10 cellular contexts compared by ENCODE assay signal in genomic region chr21:42188663-42189062, GRCh38. TPM values are rescaled to one million over a fixed set of nuclear protein-coding genes. Genes with fewer than 3 reads are reported as not detected.
DNase-seq lines count a peak whose midpoint lies in the region; ATAC-seq and TF ChIP-seq lines count a peak whose summit lies in the region.
"Had no signal": no experiment of that assay in that cellular context is flagged by ENCODE, and none has a peak within 500 bp of the region (broad histone marks: within the 10 kb centered on the region; RNA-seq: fewer than 3 reads in every experiment).

No MANE protein-coding gene starts in this region.

- H3K4me1 ChIP-seq in BLaER1 (peaks cover 78% of the 10 kb centered on the region), DND-41 (ENCODE audit: insufficient read depth, low read length) (peaks cover 62% of the 10 kb centered on the region)
- peaks cover 79 to 91% of the 10 kb centered on the region in 2 donors for H3K4me1 ChIP-seq in naive thymus-derived CD4-positive, alpha-beta T cell (ENCODE audit: control insufficient read depth in 2 of 2, insufficient read depth in 2 of 2, low read length in 2 of 2)

- peak overlapping the region; percentile 74 for H3K4me3 Mint-ChIP-seq in activated T-helper 17 cell treated with anti-CD3 and anti-CD28 coated beads, Interleukin-2, amount 50 U/mL, for 72 hours
- peak overlapping the region; percentile 39 to 90 (median 75) for H3K4me3 Mint-ChIP-seq in naive thymus-derived CD4-positive, alpha-beta T cell

- intact Hi-C loops in naive thymus-derived CD4-positive, alpha-beta T cell (cut with micrococcal nuclease): loop anchor here (1.0 to 5.0 kb wide), 12 partner anchors 11 to 339 kb away; partner anchors contain the start of gene ZBTB21 (in 1 of the 2)

- ATAC-seq in DND-41 (ENCODE audit: insufficient read depth, low read depth): no peak
- no peak for ATAC-seq in activated T-helper 17 cell treated with anti-CD3 and anti-CD28 coated beads, Interleukin-2, amount 50 U/mL, for 72 hours (replicated peaks)
- no peak for ATAC-seq in naive thymus-derived CD4-positive, alpha-beta T cell

- peaks cover 47% of the 10 kb centered on the region for H3K4me1 Mint-ChIP-seq in activated T-helper 17 cell treated with anti-CD3 and anti-CD28 coated beads, Interleukin-2, amount 50 U/mL, for 72 hours
- peaks cover 40 to 89% (median 70%) of the 10 kb centered on the region in 7 donors for H3K4me1 Mint-ChIP-seq in naive thymus-derived CD4-positive, alpha-beta T cell

- peak overlapping the region; percentile 74 for H3K27ac Mint-ChIP-seq in activated T-helper 17 cell treated with anti-CD3 and anti-CD28 coated beads, Interleukin-2, amount 50 U/mL, for 72 hours
- H3K27ac Mint-ChIP-seq in naive thymus-derived CD4-positive, alpha-beta T cell: peak overlapping the region; percentile 91 to 98 (median 95)

- H3K36me3 ChIP-seq in BLaER1: no peaks in the 10 kb centered on the region
- no peaks in the 10 kb centered on the region for H3K36me3 ChIP-seq in DND-41 (ENCODE audit: insufficient read depth, low read length)
- H3K36me3 ChIP-seq in naive thymus-derived CD4-positive, alpha-beta T cell (ENCODE audit: control insufficient read depth in 2 of 3, insufficient read depth in 3 of 3, low read length in 3 of 3): no peaks in the 10 kb centered on the region

- peak overlapping the region; percentile 90 for H3K4me2 ChIP-seq in BLaER1
- H3K4me2 ChIP-seq in DND-41 (ENCODE audit: insufficient read depth, low read length): peak overlapping the region; percentile 54

- H3K9ac ChIP-seq in BLaER1: peak overlapping the region; percentile 18; the same call in 1 of the 2 replicates
- peak overlapping the region; percentile 53 for H3K9ac ChIP-seq in DND-41 (ENCODE audit: low read depth, low read length)

- H3K9me3 Mint-ChIP-seq in activated T-helper 17 cell treated with anti-CD3 and anti-CD28 coated beads, Interleukin-2, amount 50 U/mL, for 72 hours: no peaks in the 10 kb centered on the region
- H3K9me3 Mint-ChIP-seq in naive thymus-derived CD4-positive, alpha-beta T cell: peaks cover 0 to 14% (median 9%) of the 10 kb centered on the region in 11 donors

- H3K9me3 ChIP-seq in BLaER1 (peaks cover 18% of the 10 kb centered on the region), DND-41 (ENCODE audit: insufficient read depth, low read length, severe bottlenecking) (no peaks in the 10 kb centered on the region)
- no peaks in the 10 kb centered on the region for H3K9me3 ChIP-seq in naive thymus-derived CD4-positive, alpha-beta T cell (ENCODE audit: control insufficient read depth in 2 of 3, low read length in 3 of 3)

- H3K79me2 ChIP-seq in DND-41 (ENCODE audit: insufficient read depth, low read length): no peaks in the 10 kb centered on the region

- DNase-seq in DND-41 (peak; percentile 28), NCI-H128 (lab: John Stamatoyannopoulos, UW; ENCODE audit: unreplicated experiment) (no peak), SW480 (ENCODE audit: low spot score) (no peak), NCI-H2029 (lab: John Stamatoyannopoulos, UW) (no peak)
- DNase-seq in naive thymus-derived CD4-positive, alpha-beta T cell: no peak
- no peak for DNase-seq in effector CD8-positive, alpha-beta T cell (lab: John Stamatoyannopoulos, UW)
- DNase-seq: PC-3 had no signal

- CTCF ChIA-PET in naive thymus-derived CD4-positive, alpha-beta T cell (lab: Charles Lee): interaction anchor here (0.8 to 4.7 kb wide), 4 partner anchors 12 to 71 kb away, joined by 3 to 22 read pairs (median 4); no protein-coding TSS in a partner anchor

- TF ChIP-seq CTCF in DND-41 (IDR thresholded peaks at IDR 0.05; ENCODE audit: borderline replicate concordance, extremely low read depth, low read length, poor library complexity, severe bottlenecking): no peak

- H2AFZ ChIP-seq in DND-41 (ENCODE audit: low read depth, low read length): peak overlapping the region; percentile 68

- H3K27me3 Mint-ChIP-seq in activated T-helper 17 cell treated with anti-CD3 and anti-CD28 coated beads, Interleukin-2, amount 50 U/mL, for 72 hours: no peaks in the 10 kb centered on the region
- H3K27me3 Mint-ChIP-seq in naive thymus-derived CD4-positive, alpha-beta T cell: peaks cover 0 to 8% (median 0%) of the 10 kb centered on the region in 5 donors

- POLR2A ChIA-PET in naive thymus-derived CD4-positive, alpha-beta T cell (lab: Charles Lee): interaction anchor here (1.0 to 8.2 kb wide), 6 partner anchors 9 to 216 kb away, joined by 3 to 54 read pairs (median 10); partner anchors contain the start of gene ABCG1

- H4K20me1 ChIP-seq in BLaER1 (no peaks in the 10 kb centered on the region), DND-41 (ENCODE audit: insufficient read depth, low read length) (no peaks in the 10 kb centered on the region)

- H3K27me3 ChIP-seq in BLaER1 (no peaks in the 10 kb centered on the region), DND-41 (ENCODE audit: insufficient read depth, low read length, poor library complexity) (no peaks in the 10 kb centered on the region)
- H3K27me3 ChIP-seq in naive thymus-derived CD4-positive, alpha-beta T cell (ENCODE audit: control insufficient read depth in 2 of 2, insufficient read depth in 2 of 2, low read length in 2 of 2): no peaks in the 10 kb centered on the region

- H3K36me3 Mint-ChIP-seq in activated T-helper 17 cell treated with anti-CD3 and anti-CD28 coated beads, Interleukin-2, amount 50 U/mL, for 72 hours (ENCODE audit: low read depth): no peaks in the 10 kb centered on the region
- H3K36me3 Mint-ChIP-seq in naive thymus-derived CD4-positive, alpha-beta T cell: peaks cover 0 to 17% (median 4%) of the 10 kb centered on the region in 5 donors

- H3K4me3 ChIP-seq in BLaER1 (peak overlapping the region; percentile 28; the same call in 1 of the 2 replicates), DND-41 (ENCODE audit: low read depth in 1 of 2, low read length in 2 of 2) (peak overlapping the region in 1 of 2 experiments; percentile 30; a peak in 1 of 4 replicates)
- peak overlapping the region; percentile 21 for H3K4me3 ChIP-seq in naive thymus-derived CD4-positive, alpha-beta T cell (ENCODE audit: low read length)

- H3K27ac ChIP-seq in BLaER1 (peak overlapping the region; percentile 57), DND-41 (ENCODE audit: low read length) (peak overlapping the region; percentile 94)
- peak overlapping the region; percentile 85 for H3K27ac ChIP-seq in naive thymus-derived CD4-positive, alpha-beta T cell (ENCODE audit: low read depth, low read length)

RNA-seq across cellular contexts. Expression of gene ABCG1, which starts 30.3 kb away (rescaled TPM):
- total RNA-seq in activated T-helper 17 cell treated with anti-CD3 and anti-CD28 coated beads, Interleukin-2, amount 50 U/mL, for 72 hours: 1 to 10 TPM; 3.1 to 8.2 TPM
- 10 to 100 TPM in 3 of 5 experiments, under 1 TPM in 2; 0.67 to 49.7 (median 17.0) TPM for total RNA-seq in naive thymus-derived CD4-positive, alpha-beta T cell
- 10 to 100 TPM; 11.1 to 25.3 TPM for polyA plus RNA-seq in naive thymus-derived CD4-positive, alpha-beta T cell
- total RNA-seq: M059J had no signal
